9 cellular contexts compared by ENCODE assay signal in the genomic region with DNA sequence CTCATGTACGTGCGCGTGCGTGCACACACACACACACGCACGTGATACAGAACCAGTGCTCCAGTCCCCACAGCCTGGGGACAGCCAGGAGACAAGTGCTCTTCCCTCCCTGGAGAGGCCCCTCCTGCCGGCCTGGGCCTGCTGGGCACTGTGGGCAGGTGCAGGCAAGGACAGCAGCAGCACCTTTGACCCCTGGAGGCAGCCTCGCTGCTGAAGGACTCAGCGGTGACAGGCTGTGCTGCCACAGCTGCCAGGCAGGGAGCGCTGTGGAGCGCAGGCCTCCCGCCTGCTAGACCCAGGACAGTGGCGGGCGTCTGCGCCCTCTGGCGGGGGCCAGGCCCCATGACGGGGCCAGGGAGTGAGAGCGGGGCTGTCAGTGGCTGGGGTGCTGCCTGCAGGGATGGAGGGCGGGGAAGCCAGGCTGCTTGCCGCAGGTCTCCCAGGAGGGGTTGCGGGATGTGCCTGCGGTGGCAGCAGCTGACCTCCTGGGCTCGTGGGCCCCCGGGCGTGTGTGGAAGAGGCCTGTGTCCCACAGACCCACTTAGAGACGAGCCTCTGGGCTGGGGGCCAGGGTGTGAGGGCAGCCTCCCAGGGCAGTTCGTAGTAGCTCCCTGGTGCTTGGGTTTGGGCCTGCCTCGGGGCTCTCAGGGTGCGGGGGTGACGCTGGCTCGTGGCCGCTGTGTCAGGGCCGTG.
DNase-seq lines count a peak whose midpoint lies in the region; ATAC-seq and TF ChIP-seq lines count a peak whose summit lies in the region.
"Had no signal": no experiment of that assay in that cellular context is flagged by ENCODE, and none has a peak within 500 bp of the region (broad histone marks: within the 10 kb centered on the region; RNA-seq: fewer than 3 reads in every experiment).

No MANE protein-coding gene starts in this region.

- H3K36me3 ChIP-seq in RWPE2 (ENCODE audit: low read depth) (peaks cover 67% of the 10 kb centered on the region), neutrophil (no peaks in the 10 kb centered on the region), suprapubic skin (peaks cover 65% of the 10 kb centered on the region)

- TF ChIP-seq CTCF in Calu3 (IDR thresholded peaks at IDR 0.05; ENCODE audit: unreplicated experiment) (peak; percentile 100), RWPE2 (IDR thresholded peaks at IDR 0.05; ENCODE audit: poor library complexity, severe bottlenecking) (peak; percentile 98), neutrophil (IDR thresholded peaks at IDR 0.05) (peak; percentile 100), suprapubic skin (IDR thresholded peaks at IDR 0.05) (peak; percentile 99 to 100)

- no TSS peak for BruUV-seq in Calu3 (replicated peaks; lab: Mats Ljungman, UMichigan)

- no peak overlapping the region for H3K27ac ChIP-seq in RWPE2 (ENCODE audit: poor library complexity, severe bottlenecking)
- H3K27ac ChIP-seq in neutrophil: peak overlapping the region; percentile 17
- no peak overlapping the region for H3K27ac ChIP-seq in suprapubic skin

- no peak overlapping the region for H3K4me3 Mint-ChIP-seq in Calu3 (ENCODE audit: low read depth, unreplicated experiment)
- no peak overlapping the region for H3K4me3 Mint-ChIP-seq in activated T-helper 17 cell treated with anti-CD3 and anti-CD28 coated beads, Interleukin-2, amount 50 U/mL, for 72 hours
- H3K4me3 Mint-ChIP-seq: activated naive CD8-positive, alpha-beta T cell had no signal

- H3K9me3 ChIP-seq in RWPE2 (ENCODE audit: severe bottlenecking): no peaks in the 10 kb centered on the region
- no peaks in the 10 kb centered on the region for H3K9me3 ChIP-seq in neutrophil
- no peaks in the 10 kb centered on the region for H3K9me3 ChIP-seq in suprapubic skin

- H3K9me3 Mint-ChIP-seq in Calu3 (ENCODE audit: low read depth, unreplicated experiment): no peaks in the 10 kb centered on the region
- no peaks in the 10 kb centered on the region for H3K9me3 Mint-ChIP-seq in activated T-helper 17 cell treated with anti-CD3 and anti-CD28 coated beads, Interleukin-2, amount 50 U/mL, for 72 hours

- TF ChIP-seq EP300 in suprapubic skin (IDR thresholded peaks at IDR 0.05): no peak

- intact Hi-C loops in Calu3 (cut with micrococcal nuclease; ENCODE audit: unreplicated experiment): loop anchor here (5.0 kb wide), 1 partner anchor 114 kb away; no protein-coding TSS in a partner anchor

- H3K36me3 Mint-ChIP-seq in Calu3 (ENCODE audit: insufficient read depth, unreplicated experiment): peaks cover 39% of the 10 kb centered on the region
- H3K36me3 Mint-ChIP-seq in activated T-helper 17 cell treated with anti-CD3 and anti-CD28 coated beads, Interleukin-2, amount 50 U/mL, for 72 hours (ENCODE audit: low read depth): no peaks in the 10 kb centered on the region
- H3K36me3 Mint-ChIP-seq: activated naive CD8-positive, alpha-beta T cell had no signal

- H3K27me3 Mint-ChIP-seq in Calu3 (ENCODE audit: unreplicated experiment): no peaks in the 10 kb centered on the region
- no peaks in the 10 kb centered on the region for H3K27me3 Mint-ChIP-seq in activated T-helper 17 cell treated with anti-CD3 and anti-CD28 coated beads, Interleukin-2, amount 50 U/mL, for 72 hours
- H3K27me3 Mint-ChIP-seq: activated naive CD8-positive, alpha-beta T cell had no signal

- H3K4me3 ChIP-seq in RWPE2 (ENCODE audit: severe bottlenecking) (no peak overlapping the region), neutrophil (ENCODE audit: low read depth in 1 of 2, low read length in 1 of 2) (no peak overlapping the region), suprapubic skin (no peak overlapping the region)

- peaks cover 14% of the 10 kb centered on the region for H3K4me1 ChIP-seq in RWPE2 (ENCODE audit: insufficient read depth, poor library complexity, severe bottlenecking)
- H3K4me1 ChIP-seq in neutrophil (ENCODE audit: control insufficient read depth in 1 of 2, insufficient read depth in 1 of 2, low read depth in 1 of 2, low read length in 1 of 2): peaks cover 0 to 3% of the 10 kb centered on the region in 2 experiments
- peaks cover 22% of the 10 kb centered on the region for H3K4me1 ChIP-seq in suprapubic skin

- CTCF ChIA-PET in Calu3 (lab: Charles Lee): interaction anchor here (0.6 to 1.6 kb wide), 6 partner anchors 36 to 118 kb away, joined by 3 to 5 read pairs (median 4); no protein-coding TSS in a partner anchor

- DNase-seq in Calu3: peak; percentile 93
- DNase-seq in KG1 (lab: John Stamatoyannopoulos, UW): peak; percentile 41
- no peak for DNase-seq in RWPE2 (ENCODE audit: low spot score)
- peak; percentile 54 for DNase-seq in fibroblast of the conjunctiva (ENCODE audit: low read depth)
- DNase-seq in suprapubic skin (ENCODE audit: low spot score in 2 of 2): peak in 1 of 2 donors; percentile 86

- H3K27me3 ChIP-seq in RWPE2 (ENCODE audit: insufficient read depth, poor library complexity, severe bottlenecking) (no peaks in the 10 kb centered on the region), neutrophil (peaks cover 20% of the 10 kb centered on the region), suprapubic skin (no peaks in the 10 kb centered on the region)

- no peak overlapping the region for H3K27ac Mint-ChIP-seq in Calu3 (ENCODE audit: unreplicated experiment)
- H3K27ac Mint-ChIP-seq in activated T-helper 17 cell treated with anti-CD3 and anti-CD28 coated beads, Interleukin-2, amount 50 U/mL, for 72 hours: no peak overlapping the region
- H3K27ac Mint-ChIP-seq: activated naive CD8-positive, alpha-beta T cell had no signal

- TF ChIP-seq POLR2A in suprapubic skin (IDR thresholded peaks at IDR 0.05): no peak

- ATAC-seq in GM21390 (IDR thresholded peaks at IDR 0.05; ENCODE audit: unreplicated experiment): peak; percentile 71
- ATAC-seq in RWPE2 (ENCODE audit: low read depth): peak; percentile 73
- peak; percentile 93 for ATAC-seq in activated T-helper 17 cell treated with anti-CD3 and anti-CD28 coated beads, Interleukin-2, amount 50 U/mL, for 72 hours (replicated peaks)

- H3K4me1 Mint-ChIP-seq in Calu3 (ENCODE audit: low read depth, unreplicated experiment): peaks cover 11% of the 10 kb centered on the region
- no peaks in the 10 kb centered on the region for H3K4me1 Mint-ChIP-seq in activated T-helper 17 cell treated with anti-CD3 and anti-CD28 coated beads, Interleukin-2, amount 50 U/mL, for 72 hours

- WGBS in suprapubic skin: 67% methylated on average over 12 of the region's 33 CpGs
